ENCODE assay signal across 8 cellular contexts in genomic region chr11:94128171-94128745, GRCh38. TPM values are rescaled to one million over a fixed set of nuclear protein-coding genes. Genes with fewer than 3 reads are reported as not detected.
DNase-seq lines count a peak whose midpoint lies in the region; ATAC-seq and TF ChIP-seq lines count a peak whose summit lies in the region.

No MANE protein-coding gene starts in this region.

- peak overlapping the region; percentile 85 to 98 (median 94) for H3K27ac ChIP-seq in esophagus muscularis mucosa (replicated peaks in 1 of 4)
- peak overlapping the region; percentile 96 for H3K27ac ChIP-seq in neural cell (ENCODE audit: low read length)

- ATAC-seq in GM19395 (IDR thresholded peaks at IDR 0.05; ENCODE audit: unreplicated experiment) (peak; percentile 32), HG03442 (IDR thresholded peaks at IDR 0.05; ENCODE audit: unreplicated experiment) (peak; percentile 16)

- no peak overlapping the region for H3K27ac Mint-ChIP-seq in Caco-2 (ENCODE audit: unreplicated experiment)

- TF ChIP-seq POLR2A in esophagus muscularis mucosa (IDR thresholded peaks at IDR 0.05; ENCODE audit: low read depth): no peak

- TF ChIP-seq CTCF in Caco-2 (IDR thresholded peaks at IDR 0.05; ENCODE audit: insufficient read depth in 1 of 2, low read depth in 1 of 2, low read length in 1 of 2, severe bottlenecking in 1 of 2, unreplicated experiment in 1 of 2) (no peak), esophagus muscularis mucosa (IDR thresholded peaks at IDR 0.05) (no peak), neural cell (IDR thresholded peaks at IDR 0.05; ENCODE audit: poor library complexity, severe bottlenecking) (no peak)

- peaks cover 9% of the 10 kb centered on the region for H3K36me3 Mint-ChIP-seq in Caco-2 (ENCODE audit: insufficient read depth, unreplicated experiment)

- no peaks in the 10 kb centered on the region for H3K27me3 Mint-ChIP-seq in Caco-2 (ENCODE audit: insufficient read depth, unreplicated experiment)

- intact Hi-C loops in Caco-2 (cut with micrococcal nuclease; ENCODE audit: unreplicated experiment) (loop anchor here (2.0 to 5.0 kb wide), 2 partner anchors 37 to 364 kb away; partner anchors contain the start of genes ANKRD49 and MRE11), esophagus muscularis mucosa (cut with DNase I) (no loop called here)

- peaks cover 59% of the 10 kb centered on the region for H3K79me2 ChIP-seq in neural cell (replicated peaks; ENCODE audit: insufficient read depth, low read length)

- TSS peak; percentile 82 for BruUV-seq in Caco-2 (replicated peaks; lab: Mats Ljungman, UMichigan)

- POLR2A ChIA-PET in Caco-2 (lab: Charles Lee): interaction anchor here (0.5 to 2.2 kb wide), 15 partner anchors 8 to 1661 kb away, joined by 3 to 21 read pairs (median 4); partner anchors contain the start of genes C11orf54, FAM76B and TAF1D

- H3K4me3 ChIP-seq in Caco-2 (ENCODE audit: low read depth, low read length) (peak overlapping the region; percentile 70), esophagus muscularis mucosa (peak overlapping the region; percentile 69 to 91 (median 86)), neural cell (ENCODE audit: low read length) (peak overlapping the region; percentile 98)

- H3K4me1 Mint-ChIP-seq in Caco-2 (ENCODE audit: low read depth, unreplicated experiment): peaks cover 15% of the 10 kb centered on the region

- CTCF ChIA-PET in Caco-2 (lab: Charles Lee): interaction anchor here (0.6 to 2.8 kb wide), 8 partner anchors 14 to 472 kb away, joined by 3 to 33 read pairs (median 4); no protein-coding TSS in a partner anchor

- H4K20me1 ChIP-seq in neural cell (ENCODE audit: insufficient read depth): peaks cover 11% of the 10 kb centered on the region

- TF ChIP-seq EP300 in esophagus muscularis mucosa (IDR thresholded peaks at IDR 0.05) (no peak), neural cell (conservative IDR thresholded peaks at IDR 0.05; ENCODE audit: poor library complexity, severe bottlenecking) (no peak)

- no peak overlapping the region for H3K4me3 Mint-ChIP-seq in Caco-2 (ENCODE audit: unreplicated experiment)

- H3K9me2 ChIP-seq in neural cell (ENCODE audit: insufficient read depth, low read length): no peaks in the 10 kb centered on the region

- in situ Hi-C loops in SK-MEL-5 (cut with HindIII; ENCODE audit: low pct_unique_long_range_greater_than_20kb, low sequenced_read_pairs): no loop called here

- H3K36me3 ChIP-seq in Caco-2 (ENCODE audit: control insufficient read depth, insufficient read depth, low read length): peaks cover 1% of the 10 kb centered on the region; the same call in 1 of the 2 replicates
- H3K36me3 ChIP-seq in esophagus muscularis mucosa: no peaks in the 10 kb centered on the region
- H3K36me3 ChIP-seq in neural cell (ENCODE audit: insufficient read depth, low read length): no peaks in the 10 kb centered on the region

- H3F3A ChIP-seq in neural cell (ENCODE audit: insufficient read depth, low read length, poor library complexity, severe bottlenecking): no peaks in the 10 kb centered on the region

- TF ChIP-seq RAD21 in neural cell (conservative IDR thresholded peaks at IDR 0.05): peak; percentile 44

- DNase-seq in Caco-2 (no peak), SK-MEL-5 (ENCODE audit: low read depth, low spot score) (peak; percentile 6), esophagus muscularis mucosa (ENCODE audit: extremely low spot score) (no peak), NCI-H226 (no peak), AG08395 (ENCODE audit: low spot score) (no peak)

- H3K9me3 ChIP-seq in Caco-2 (no peaks in the 10 kb centered on the region), esophagus muscularis mucosa (no peaks in the 10 kb centered on the region), neural cell (ENCODE audit: low read length) (no peaks in the 10 kb centered on the region)

- H3K4me1 ChIP-seq in Caco-2 (peaks cover 18% of the 10 kb centered on the region), esophagus muscularis mucosa (peaks cover 36 to 46% (median 41%) of the 10 kb centered on the region in 4 donors)

- peak overlapping the region; percentile 99 for H2AFZ ChIP-seq in neural cell (ENCODE audit: low read depth, low read length)

- H3K4me2 ChIP-seq in neural cell (ENCODE audit: low read length): peak overlapping the region; percentile 99

- no peaks in the 10 kb centered on the region for H3K9me3 Mint-ChIP-seq in Caco-2 (ENCODE audit: unreplicated experiment)

- no peaks in the 10 kb centered on the region for H3K27me3 ChIP-seq in Caco-2 (replicated peaks; ENCODE audit: control insufficient read depth, insufficient read depth, low read length)
- H3K27me3 ChIP-seq in esophagus muscularis mucosa: no peaks in the 10 kb centered on the region
- H3K27me3 ChIP-seq in neural cell (ENCODE audit: insufficient read depth, low read depth, low read length): no peaks in the 10 kb centered on the region

- peak overlapping the region; percentile 97 for H3K9ac ChIP-seq in neural cell (ENCODE audit: low read length)

- WGBS in esophagus muscularis mucosa: under 1% methylated on average over 19 of the region's 24 CpGs

TF ChIP-seq in neural cell, 6 proteins besides CTCF, POLR2A, EP300 and RAD21:
- TF ChIP-seq EZH2 (IDR thresholded peaks at IDR 0.05; ENCODE audit: borderline replicate concordance, insufficient read depth, low read length, poor library complexity, severe bottlenecking) (no peak), REST (IDR thresholded peaks at IDR 0.05; ENCODE audit: borderline replicate concordance) (peak; percentile 71), SMC3 (conservative IDR thresholded peaks at IDR 0.05; ENCODE audit: poor library complexity) (peak; percentile 38), MXI1 (conservative IDR thresholded peaks at IDR 0.05; ENCODE audit: poor library complexity, severe bottlenecking) (no peak), POLR2AphosphoS5 (IDR thresholded peaks at IDR 0.05) (peak; percentile 52), TAF1 (IDR thresholded peaks at IDR 0.05; ENCODE audit: low read depth) (peak; percentile 52)

RNA-seq across cellular contexts. Expression of gene PANX1, which starts 0.4 kb away (rescaled TPM):
- 33.1 and 36.6 TPM in 2 replicates for total RNA-seq in Caco-2 (2022)
- total RNA-seq in SK-MEL-5 (2014; rRNA removed; shearing (Covaris generic)): 35.1 and 36.1 TPM in 2 replicates
- 17.1 and 18.9 TPM in 2 replicates for polyA plus RNA-seq in SK-MEL-5 (2015; cell fraction: cytosol; rRNA removed)
- polyA plus RNA-seq in SK-MEL-5 (2015; cell fraction: nucleus; rRNA removed): 4.7 and 7.9 TPM in 2 replicates
- 10 to 100 TPM; 25.7 to 35.6 (median 29.7) TPM for total RNA-seq in esophagus muscularis mucosa
- 48.0 and 58.8 TPM in 2 replicates for polyA plus RNA-seq in neural cell
- polyA minus RNA-seq in neural cell: 181 and 199 TPM in 2 replicates
